24 cellular contexts compared by ENCODE assay signal in genomic region chr11:122664188-122664587, GRCh38. TPM values are rescaled to one million over a fixed set of nuclear protein-coding genes. Genes with fewer than 3 reads are reported as not detected.
A peak's percentile ranks its signal among the peaks of the same experiment; 100 is the strongest.
DNase-seq lines count a peak whose midpoint lies in the region; ATAC-seq, FAIRE-seq and TF ChIP-seq lines count a peak whose summit lies in the region.
"Had no signal": no experiment of that assay in that cellular context is flagged by ENCODE, and none has a peak within 500 bp of the region (broad histone marks: within the 10 kb centered on the region; RNA-seq: fewer than 3 reads in every experiment).

No MANE protein-coding gene starts in this region.

- H3K36me3 Mint-ChIP-seq in CD4-positive, CD25-positive, alpha-beta regulatory T cell = peaks cover 9% of the 10 kb centered on the region
- H3K36me3 Mint-ChIP-seq in osteocyte (ENCODE audit: unreplicated experiment) = peaks cover under 1% of the 10 kb centered on the region

- no peak for TF ChIP-seq POLR2A in suprapubic skin (IDR thresholded peaks at IDR 0.05)
- TF ChIP-seq POLR2A in upper lobe of left lung (IDR thresholded peaks at IDR 0.05) = no peak

- no peak overlapping the region for H3K4me3 Mint-ChIP-seq in CD4-positive, CD25-positive, alpha-beta regulatory T cell
- H3K4me3 Mint-ChIP-seq in osteocyte (ENCODE audit: unreplicated experiment) = no peak overlapping the region
- H3K4me3 Mint-ChIP-seq: activated T-cell treated with anti-CD3 and anti-CD28 coated beads, Interleukin-2, amount 50 U/mL, for 72 hours; B cell had no signal

- no peaks in the 10 kb centered on the region for H3K36me3 ChIP-seq in CD4-positive, CD25-positive, alpha-beta regulatory T cell (ENCODE audit: control insufficient read depth, insufficient read depth, low read length)
- H3K36me3 ChIP-seq in suprapubic skin = no peaks in the 10 kb centered on the region
- H3K36me3 ChIP-seq in upper lobe of left lung = no peaks in the 10 kb centered on the region
- H3K36me3 ChIP-seq: pancreas, right lobe of liver, transverse colon had no signal

- no peak for TF ChIP-seq CTCF in osteocyte (IDR thresholded peaks at IDR 0.05)
- no peak for TF ChIP-seq CTCF in suprapubic skin (IDR thresholded peaks at IDR 0.05)
- no peak for TF ChIP-seq CTCF in upper lobe of left lung (IDR thresholded peaks at IDR 0.05)

- H3K4me1 ChIP-seq in CD4-positive, CD25-positive, alpha-beta regulatory T cell (ENCODE audit: control insufficient read depth, insufficient read depth, low read length, poor library complexity, severe bottlenecking) = peaks cover 60% of the 10 kb centered on the region
- H3K4me1 ChIP-seq in suprapubic skin = no peaks in the 10 kb centered on the region
- H3K4me1 ChIP-seq in upper lobe of left lung = peaks cover 4 to 18% (median 12%) of the 10 kb centered on the region in 4 donors
- H3K4me1 ChIP-seq: pancreas, right lobe of liver had no signal

- H3K4me1 Mint-ChIP-seq in CD4-positive, CD25-positive, alpha-beta regulatory T cell = peaks cover 14 to 93% (median 58%) of the 10 kb centered on the region in 4 donors
- H3K4me1 Mint-ChIP-seq in osteocyte (ENCODE audit: unreplicated experiment) = peaks cover 92% of the 10 kb centered on the region

- peaks cover 0 to 2% (median 0%) of the 10 kb centered on the region in 7 donors for H3K9me3 Mint-ChIP-seq in CD4-positive, CD25-positive, alpha-beta regulatory T cell
- peaks cover 2% of the 10 kb centered on the region for H3K9me3 Mint-ChIP-seq in osteocyte (ENCODE audit: unreplicated experiment)

- no peak overlapping the region for H3K4me3 ChIP-seq in CD4-positive, CD25-positive, alpha-beta regulatory T cell (ENCODE audit: low read depth, low read length)
- no peak overlapping the region for H3K4me3 ChIP-seq in suprapubic skin
- no peak overlapping the region for H3K4me3 ChIP-seq in upper lobe of left lung
- H3K4me3 ChIP-seq: lung, pancreas, right lobe of liver, transverse colon had no signal

- WGBS in suprapubic skin = 92% methylated on average over 1 of the region's 1 CpG
- 91% methylated on average over 1 of the region's 1 CpG for WGBS in upper lobe of left lung, 2 donors

- no peaks in the 10 kb centered on the region for H3K9me3 ChIP-seq in CD4-positive, CD25-positive, alpha-beta regulatory T cell (ENCODE audit: control insufficient read depth in 2 of 2, low read length in 2 of 2)
- H3K9me3 ChIP-seq in suprapubic skin (no peaks in the 10 kb centered on the region), upper lobe of left lung (no peaks in the 10 kb centered on the region)
- H3K9me3 ChIP-seq: pancreas, right lobe of liver, transverse colon had no signal

- no peaks in the 10 kb centered on the region for H3K27me3 ChIP-seq in CD4-positive, CD25-positive, alpha-beta regulatory T cell (ENCODE audit: control insufficient read depth, insufficient read depth, low read length)
- H3K27me3 ChIP-seq in suprapubic skin (no peaks in the 10 kb centered on the region), upper lobe of left lung (no peaks in the 10 kb centered on the region)
- H3K27me3 ChIP-seq: pancreas, right lobe of liver, transverse colon had no signal

- no peaks in the 10 kb centered on the region for H3K27me3 Mint-ChIP-seq in CD4-positive, CD25-positive, alpha-beta regulatory T cell
- H3K27me3 Mint-ChIP-seq in osteocyte (ENCODE audit: unreplicated experiment) = no peaks in the 10 kb centered on the region

- no peak for ATAC-seq in CD4-positive, CD25-positive, alpha-beta regulatory T cell (ENCODE audit: low read depth in 2 of 2)
- ATAC-seq in upper lobe of left lung (ENCODE audit: low FRiP score in 2 of 2) = no peak
- ATAC-seq: activated naive CD4-positive, alpha-beta T cell treated with anti-CD3 and anti-CD28 coated beads, Interleukin-2, amount 50 U/mL, for 72 hours; activated T-cell treated with anti-CD3 and anti-CD28 coated beads, Interleukin-2, amount 50 U/mL, for 72 hours; pancreas; stimulated activated naive CD8-positive, alpha-beta T cell treated with anti-CD3 and anti-CD28 coated beads, Interleukin-15, Interleukin-2, amounts not matched to agents 100 U/mL and 50 U/mL, for 24 hours had no signal

- no peak for DNase-seq in CD4-positive, CD25-positive, alpha-beta regulatory T cell
- DNase-seq in EL = peak; percentile 51
- peak; percentile 15 for DNase-seq in RCC 7860 (ENCODE audit: low spot score)
- DNase-seq in osteocyte (ENCODE audit: extremely low spot score, unreplicated experiment) = no peak
- no peak for DNase-seq in suprapubic skin (ENCODE audit: low spot score in 2 of 2)
- no peak for DNase-seq in GM19240 (ENCODE audit: insufficient read length, low spot score)
- no peak for DNase-seq in upper lobe of left lung
- DNase-seq: activated CD4-positive, CD25-positive, alpha-beta regulatory T cell; activated T-cell treated with anti-CD3 and anti-CD28 coated beads, Interleukin-2, amount 50 U/mL, for 72 hours; effector CD8-positive, alpha-beta T cell; kidney; naive B cell; NCI-H1694; pancreas; right lobe of liver; stimulated activated naive CD8-positive, alpha-beta T cell treated with anti-CD3 and anti-CD28 coated beads, Interleukin-15, Interleukin-2, amounts not matched to agents 100 U/mL and 50 U/mL, for 24 hours; T1000; transverse colon had no signal

- TF ChIP-seq EP300 in suprapubic skin (IDR thresholded peaks at IDR 0.05) = no peak
- TF ChIP-seq EP300 in upper lobe of left lung (IDR thresholded peaks at IDR 0.05) = no peak

- peak overlapping the region; percentile 67 to 94 (median 90) for H3K27ac Mint-ChIP-seq in CD4-positive, CD25-positive, alpha-beta regulatory T cell
- H3K27ac Mint-ChIP-seq in osteocyte (ENCODE audit: unreplicated experiment) = peak overlapping the region; percentile 71
- H3K27ac Mint-ChIP-seq: activated naive CD4-positive, alpha-beta T cell treated with anti-CD3 and anti-CD28 coated beads, Interleukin-2, amount 50 U/mL, for 72 hours; activated T-cell treated with anti-CD3 and anti-CD28 coated beads, Interleukin-2, amount 50 U/mL, for 72 hours; B cell had no signal

- H3K27ac ChIP-seq in CD4-positive, CD25-positive, alpha-beta regulatory T cell (ENCODE audit: insufficient read depth, low read length, poor library complexity, severe bottlenecking) = no peak overlapping the region
- H3K27ac ChIP-seq in suprapubic skin (no peak overlapping the region), upper lobe of left lung (no peak overlapping the region)
- H3K27ac ChIP-seq: pancreas, right lobe of liver, transverse colon had no signal

- no peak for FAIRE-seq in RCC 7860 (lab: Jason Lieb, UNC)
- FAIRE-seq: D721Med, frontal cortex, GM19239, kidney, pancreas had no signal

RNA-seq across cellular contexts. Expression of gene UBASH3B, which starts 8.7 kb away (rescaled TPM):
- total RNA-seq in CD4-positive, CD25-positive, alpha-beta regulatory T cell = 57.6 TPM
- 10 to 100 TPM; 14.2 to 21.4 (median 18.1) TPM for polyA plus RNA-seq in CD4-positive, CD25-positive, alpha-beta regulatory T cell
- total RNA-seq in osteocyte = 40.9 and 43.5 TPM in 2 replicates
- 10 to 100 TPM in 3 of 4 donors, 1 to 10 TPM in 1; 4.2 to 41.2 (median 24.4) TPM for total RNA-seq in suprapubic skin
- 10 to 100 TPM; 24.0 to 54.2 (median 40.4) TPM for total RNA-seq in upper lobe of left lung

Comparison
In these comparisons a context has a peak if more than half of its experiments do, and no peak if none do; other contexts are left out.
1. DNase-seq: peak in EL (single experiment) and RCC 7860 (single experiment); none in CD4-positive, CD25-positive, alpha-beta regulatory T cell (0 of 3), osteocyte (single experiment), suprapubic skin (0 of 2), GM19240 (single experiment) and upper lobe of left lung (0 of 2).